11 cellular contexts compared by ENCODE assay signal in the genomic region with DNA sequence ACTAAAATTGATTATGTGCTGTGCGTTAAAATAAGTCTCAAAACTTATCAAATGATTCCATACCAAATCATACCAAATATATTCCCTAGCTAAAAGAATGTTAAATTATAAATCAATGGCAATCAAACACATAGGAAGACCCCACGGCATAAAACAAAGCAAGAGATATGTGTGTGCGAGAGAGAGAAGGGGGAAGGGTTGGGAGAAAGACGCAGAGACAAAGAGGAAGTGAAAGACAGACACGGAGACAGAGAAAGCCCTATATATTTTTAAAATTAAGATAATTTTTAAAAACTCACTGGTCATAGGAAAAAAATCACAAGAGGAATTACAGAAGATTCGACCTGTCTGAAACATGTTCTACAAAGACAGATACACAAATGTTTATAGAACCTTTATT.
"Had no signal": no experiment of that assay in that cellular context is flagged by ENCODE, and none has a peak within 500 bp of the region (broad histone marks: within the 10 kb centered on the region; RNA-seq: fewer than 3 reads in every experiment).

No MANE protein-coding gene starts in this region.

- H3K9me3 ChIP-seq: ovary had no signal

- H3K4me2 ChIP-seq: hepatocyte had no signal

- H3K27me3 ChIP-seq: hepatocyte, ovary had no signal

- ATAC-seq: activated naive CD8-positive, alpha-beta T cell treated with anti-CD3 and anti-CD28 coated beads, Interleukin-2, amount 50 U/mL, for 24 hours; activated T-helper 17 cell treated with anti-CD3 and anti-CD28 coated beads, Interleukin-2, amount 50 U/mL, for 72 hours had no signal

- H3K27ac ChIP-seq: hepatocyte, ovary had no signal

- DNase-seq: activated CD4-positive, CD25-positive, alpha-beta regulatory T cell treated with anti-CD3 and anti-CD28 coated beads, Interleukin-2, amount 50 U/mL, for 72 hours; activated naive CD4-positive, alpha-beta T cell treated with anti-CD3 and anti-CD28 coated beads for 36 hours; activated naive CD8-positive, alpha-beta T cell treated with anti-CD3 and anti-CD28 coated beads, Interleukin-2, amount 50 U/mL, for 24 hours; islet precursor cell; naive B cell; ovary; stimulated activated CD4-positive, alpha-beta T cell treated with anti-CD3 and anti-CD28 coated beads, Interleukin-12 subunit alpha, Interleukin-12 subunit beta, amount 100 ng/mL, for 4 hours; stimulated activated CD4-positive, alpha-beta T cell treated with anti-CD3 and anti-CD28 coated beads, Interleukin-2, amount 100 ng/mL, for 24 hours; T-helper 9 cell had no signal

- H2AFZ ChIP-seq: hepatocyte had no signal

- H3K79me2 ChIP-seq: hepatocyte had no signal

- H3K4me3 ChIP-seq: hepatocyte, ovary had no signal

- H3K36me3 ChIP-seq: ovary had no signal
